ENCODE assay signal across 9 cellular contexts in genomic region chr9:105690742-105691141, GRCh38. TPM values are rescaled to one million over a fixed set of nuclear protein-coding genes. Genes with fewer than 3 reads are reported as not detected.
DNase-seq lines count a peak whose midpoint lies in the region; ATAC-seq, FAIRE-seq and TF ChIP-seq lines count a peak whose summit lies in the region.
"Had no signal": no experiment of that assay in that cellular context is flagged by ENCODE, and none has a peak within 500 bp of the region (broad histone marks: within the 10 kb centered on the region; RNA-seq: fewer than 3 reads in every experiment).

No MANE protein-coding gene starts in this region.

- H3K27me3 ChIP-seq in GM06990 (replicated peaks; ENCODE audit: control insufficient read depth, insufficient read depth, low read length) (no peaks in the 10 kb centered on the region), tibial nerve (peaks cover 0 to 21% of the 10 kb centered on the region in 2 donors)

- H3K4me3 ChIP-seq in A549 (no peak overlapping the region), GM06990 (replicated peaks; ENCODE audit: low read depth, low read length) (no peak overlapping the region), fibroblast of the aortic adventitia (ENCODE audit: low read depth, low read length) (no peak overlapping the region), tibial nerve (no peak overlapping the region)

- H3K9me3 ChIP-seq in A549 (no peaks in the 10 kb centered on the region), tibial nerve (no peaks in the 10 kb centered on the region)

- H3K4me2 ChIP-seq in A549: no peak overlapping the region

- CTCF ChIA-PET in A549 (lab: Yijun Ruan, JAX): interaction anchor here (1.0 to 2.9 kb wide), 8 partner anchors 10 to 265 kb away, joined by 3 to 9 read pairs (median 4); no protein-coding TSS in a partner anchor

- in situ Hi-C loops in SK-MEL-5 (cut with HindIII; ENCODE audit: low pct_unique_long_range_greater_than_20kb, low sequenced_read_pairs): no loop called here

- DNase-seq in A549 (ENCODE audit: low read depth in 1 of 2, low spot score in 1 of 2) (peak; percentile 26 to 58), GM06990 (ENCODE audit: extremely low read depth, insufficient read length) (no peak), SK-MEL-5 (ENCODE audit: low read depth, low spot score) (peak; percentile 50), fibroblast of the aortic adventitia (ENCODE audit: low read depth) (peak; percentile 36), NCI-H2196 (lab: John Stamatoyannopoulos, UW; ENCODE audit: unreplicated experiment) (no peak), occipital lobe (lab: John Stamatoyannopoulos, UW) (no peak), NCI-H1092 treated with DMSO at 0.1 percent for 48 hours (lab: John Stamatoyannopoulos, UW) (no peak), tibial nerve (ENCODE audit: low spot score in 2 of 2) (no peak)
- DNase-seq: MV-4-11 had no signal

- TF ChIP-seq EP300 in A549 (IDR thresholded peaks at IDR 0.05) (no peak), tibial nerve (IDR thresholded peaks at IDR 0.05) (no peak)

- peak; percentile 52 for TF ChIP-seq CTCF in A549 (IDR thresholded peaks at IDR 0.05)
- TF ChIP-seq CTCF in GM06990 (IDR thresholded peaks at IDR 0.05; ENCODE audit: insufficient read depth, low read length, poor library complexity, severe bottlenecking): peak; percentile 34
- peak; percentile 80 for TF ChIP-seq CTCF in fibroblast of the aortic adventitia (IDR thresholded peaks at IDR 0.05; ENCODE audit: insufficient read depth, low read length)
- TF ChIP-seq CTCF in tibial nerve (IDR thresholded peaks at IDR 0.05): peak in 2 of 5 experiments; percentile 22 to 23

- H3K36me3 ChIP-seq in GM06990 (ENCODE audit: control insufficient read depth, insufficient read depth, low read length) (no peaks in the 10 kb centered on the region), tibial nerve (no peaks in the 10 kb centered on the region)

- H3K4me1 ChIP-seq in A549 (peaks cover 11% of the 10 kb centered on the region), tibial nerve (peaks cover 0 to 18% (median 3%) of the 10 kb centered on the region in 4 donors)

- TF ChIP-seq POLR2A in A549 (IDR thresholded peaks at IDR 0.05; ENCODE audit: low read length) (no peak), tibial nerve (IDR thresholded peaks at IDR 0.05) (no peak)

- POLR2A ChIA-PET in A549 (lab: Yijun Ruan, JAX): no interaction called here

- H3K27ac ChIP-seq in A549 (no peak overlapping the region), tibial nerve (no peak overlapping the region)

- no peak for ATAC-seq in A549

- WGBS in A549 (ENCODE audit: missing lambda C conversion rate): 6% methylated on average over 2 of the region's 2 CpGs
- 57 to 59% methylated on average over 2 of the region's 2 CpGs for WGBS in tibial nerve, 2 donors

- peak in 1 of 2 experiments; percentile 24; a peak in 2 of 5 replicates for TF ChIP-seq RAD21 in A549 (conservative IDR thresholded peaks at IDR 0.05 in 1 of 2, IDR thresholded peaks at IDR 0.05 in 1 of 2)

- no peak for FAIRE-seq in A549 (lab: Jason Lieb, UNC)

TF ChIP-seq in A549, 52 proteins besides CTCF, POLR2A, EP300 and RAD21:
- no peak for TF ChIP-seq NR3C1 (IDR thresholded peaks at IDR 0.05)
- TF ChIP-seq PHF8 (IDR thresholded peaks at IDR 0.05; ENCODE audit: borderline replicate concordance, low read depth): no peak
- TF ChIP-seq PBX3 (IDR thresholded peaks at IDR 0.05): no peak
- no peak for TF ChIP-seq BHLHE40 (IDR thresholded peaks at IDR 0.05; ENCODE audit: low read depth, low read length)
- TF ChIP-seq ZFP36 (IDR thresholded peaks at IDR 0.05; ENCODE audit: borderline replicate concordance, partially characterized antibody): no peak
- no peak for TF ChIP-seq JUN (IDR thresholded peaks at IDR 0.05)
- TF ChIP-seq MAX (IDR thresholded peaks at IDR 0.05): no peak
- TF ChIP-seq CHD4 (IDR thresholded peaks at IDR 0.05; ENCODE audit: borderline replicate concordance): no peak
- no peak for TF ChIP-seq FOSL2 (IDR thresholded peaks at IDR 0.05)
- no peak for TF ChIP-seq FOSL2 (CRISPR knock-in tag; IDR thresholded peaks at IDR 0.05)
- TF ChIP-seq E2F6 (IDR thresholded peaks at IDR 0.05; ENCODE audit: borderline replicate concordance, low read depth): no peak
- TF ChIP-seq HDAC2 (IDR thresholded peaks at IDR 0.05): no peak
- TF ChIP-seq NPAS2 (CRISPR knock-in tag; IDR thresholded peaks at IDR 0.05; ENCODE audit: borderline replicate concordance): no peak
- TF ChIP-seq HES2 (IDR thresholded peaks at IDR 0.05): no peak
- no peak for TF ChIP-seq HOXA7 (CRISPR knock-in tag; IDR thresholded peaks at IDR 0.05)
- no peak for TF ChIP-seq MYC (IDR thresholded peaks at IDR 0.05; ENCODE audit: borderline replicate concordance, low read length)
- no peak for TF ChIP-seq HOXB13 (CRISPR knock-in tag; IDR thresholded peaks at IDR 0.05; ENCODE audit: low read depth)
- TF ChIP-seq ESRRA (IDR thresholded peaks at IDR 0.05; ENCODE audit: borderline replicate concordance, low read length): no peak
- no peak for TF ChIP-seq SREBF2 (IDR thresholded peaks at IDR 0.05)
TF ChIP-seq in A549: peak in this region for 0.

RNA-seq across cellular contexts. Expression of gene TMEM38B, which starts 3.6 kb away (rescaled TPM):
- polyA plus RNA-seq in A549 (2011; rRNA removed) (22.2 and 23.3 TPM in 2 replicates), A549 (2017; fragmentation: RNase III; extraction: RNeasy Plus Mini Kit Qiagen cat#74134 plus additional on column Dnase treatment) (13.1 to 15.3 TPM (median 14.7 TPM) in 3 replicates)
- polyA plus RNA-seq in A549 (2012; cell fraction: cytosol; rRNA removed): 9.0 and 9.3 TPM in 2 replicates
- polyA plus RNA-seq in A549 (2012; cell fraction: nucleus; rRNA removed): 2.2 and 4.9 TPM in 2 replicates
- 13.1 and 13.2 TPM in 2 replicates for polyA minus RNA-seq in A549 (2011; rRNA and poly(A)+ RNA removed)
- 37.7 and 45.6 TPM in 2 replicates for total RNA-seq in SK-MEL-5 (2014; rRNA removed; shearing (Covaris generic))
- 45.5 and 48.6 TPM in 2 replicates for polyA plus RNA-seq in SK-MEL-5 (2015; cell fraction: cytosol; rRNA removed)
- polyA plus RNA-seq in SK-MEL-5 (2015; cell fraction: nucleus; rRNA removed): 5.9 and 6.0 TPM in 2 replicates
- total RNA-seq in fibroblast of the aortic adventitia (ENCODE audit: low replicate concordance) (17.7 and 36.0 TPM in 2 replicates), occipital lobe (22.1 TPM), tibial nerve (10 to 100 TPM in 2 of 4 donors, 1 to 10 TPM in 2; 6.8 to 27.0 (median 10.9) TPM)

RNA-seq across cellular contexts. Expression of gene TAL2, which starts 28.5 kb away (rescaled TPM):
- polyA plus RNA-seq in A549 (2011; rRNA removed): 0.13 and 0.22 TPM in 2 replicates
- polyA plus RNA-seq in A549 (2012; cell fraction: cytosol; rRNA removed): 0.12 and 0.21 TPM in 2 replicates
- polyA plus RNA-seq in A549 (2012; cell fraction: nucleus; rRNA removed): 0.12 TPM in 1 of 2 replicates, not detected in the other
- 0.15 to 0.33 TPM (median 0.16 TPM) in 3 replicates for polyA plus RNA-seq in A549 (2017; fragmentation: RNase III; extraction: RNeasy Plus Mini Kit Qiagen cat#74134 plus additional on column Dnase treatment)
- polyA minus RNA-seq in A549 (2011; rRNA and poly(A)+ RNA removed): not detected in 2 replicates
- not detected in 2 replicates for total RNA-seq in SK-MEL-5 (2014; rRNA removed; shearing (Covaris generic))
- not detected in 2 replicates for polyA plus RNA-seq in SK-MEL-5 (2015; cell fraction: cytosol; rRNA removed)
- polyA plus RNA-seq in SK-MEL-5 (2015; cell fraction: nucleus; rRNA removed): 0.52 and 0.62 TPM in 2 replicates
- total RNA-seq in fibroblast of the aortic adventitia (ENCODE audit: low replicate concordance): not detected in 2 replicates
- 3.0 TPM for total RNA-seq in occipital lobe
- 1 to 10 TPM in 1 of 4 donors, not detected in 3; 3.7 TPM for total RNA-seq in tibial nerve

Comparison
In these comparisons a context has a peak if more than half of its experiments do, and no peak if none do; other contexts are left out.
1. DNase-seq: peak in A549 (2 of 2), SK-MEL-5 (single experiment) and fibroblast of the aortic adventitia (single experiment); none in GM06990 (single experiment), NCI-H2196 (single experiment), occipital lobe (single experiment), NCI-H1092 treated with DMSO at 0.1 percent for 48 hours (single experiment) and tibial nerve (0 of 2).